ENCODE assay signal across 12 cellular contexts in genomic region chr12:47378222-47378582, GRCh38.
DNase-seq lines count a peak whose midpoint lies in the region; ATAC-seq and TF ChIP-seq lines count a peak whose summit lies in the region.
"Had no signal": no experiment of that assay in that cellular context is flagged by ENCODE, and none has a peak within 500 bp of the region (broad histone marks: within the 10 kb centered on the region; RNA-seq: fewer than 3 reads in every experiment).

No MANE protein-coding gene starts in this region.

- H3K4me1 ChIP-seq in Loucy (ENCODE audit: insufficient read depth, low read length, poor library complexity, severe bottlenecking) (peaks cover 9% of the 10 kb centered on the region), heart right ventricle (peaks cover 0 to 25% (median 18%) of the 10 kb centered on the region in 9 donors), smooth muscle cell (ENCODE audit: low read depth) (peaks cover 2% of the 10 kb centered on the region)
- H3K4me1 ChIP-seq: Caco-2, SJCRH30 had no signal

- H3K4me1 Mint-ChIP-seq in activated naive CD8-positive, alpha-beta T cell treated with anti-CD3 and anti-CD28 coated beads for 36 hours = peaks cover 37% of the 10 kb centered on the region
- H3K4me1 Mint-ChIP-seq in glutamatergic neuron (ENCODE audit: low read depth, unreplicated experiment) = no peaks in the 10 kb centered on the region

- peaks cover 46% of the 10 kb centered on the region for H3K36me3 Mint-ChIP-seq in activated naive CD8-positive, alpha-beta T cell treated with anti-CD3 and anti-CD28 coated beads for 36 hours
- H3K36me3 Mint-ChIP-seq in glutamatergic neuron (ENCODE audit: unreplicated experiment) = no peaks in the 10 kb centered on the region

- intact Hi-C loops in heart right ventricle (cut with DNase I) = loop anchor here in 1 of 10 donors (10.0 kb wide), 1 partner anchor 293 kb away; no protein-coding TSS in a partner anchor

- H3K27me3 Mint-ChIP-seq in activated naive CD8-positive, alpha-beta T cell treated with anti-CD3 and anti-CD28 coated beads for 36 hours = no peaks in the 10 kb centered on the region
- no peaks in the 10 kb centered on the region for H3K27me3 Mint-ChIP-seq in glutamatergic neuron (ENCODE audit: unreplicated experiment)
- H3K27me3 Mint-ChIP-seq: activated naive CD8-positive, alpha-beta T cell treated with anti-CD3 and anti-CD28 coated beads, Interleukin-2, amount 10 ng/mL, durations not matched to agents 7 days and 5 days had no signal

- H3K9me3 Mint-ChIP-seq in activated naive CD8-positive, alpha-beta T cell treated with anti-CD3 and anti-CD28 coated beads for 36 hours = peaks cover 47% of the 10 kb centered on the region
- H3K9me3 Mint-ChIP-seq in glutamatergic neuron (ENCODE audit: unreplicated experiment) = no peaks in the 10 kb centered on the region

- peak in 2 of 8 donors; percentile 5 to 26 for ATAC-seq in heart right ventricle

- H3K27me3 ChIP-seq in Loucy (ENCODE audit: insufficient read depth, low read length, poor library complexity, severe bottlenecking) (no peaks in the 10 kb centered on the region), heart right ventricle (no peaks in the 10 kb centered on the region), smooth muscle cell (ENCODE audit: low read depth) (no peaks in the 10 kb centered on the region)
- H3K27me3 ChIP-seq: SJCRH30 had no signal

- H3K27ac Mint-ChIP-seq in activated naive CD8-positive, alpha-beta T cell treated with anti-CD3 and anti-CD28 coated beads for 36 hours = peak overlapping the region; percentile 7
- no peak overlapping the region for H3K27ac Mint-ChIP-seq in glutamatergic neuron (ENCODE audit: unreplicated experiment)

- H3K4me3 ChIP-seq in Loucy (ENCODE audit: low read length, poor library complexity, severe bottlenecking) (no peak overlapping the region), heart right ventricle (no peak overlapping the region), smooth muscle cell (no peak overlapping the region)
- H3K4me3 ChIP-seq: SJCRH30 had no signal

- no peak overlapping the region for H3K4me3 Mint-ChIP-seq in activated naive CD8-positive, alpha-beta T cell treated with anti-CD3 and anti-CD28 coated beads for 36 hours
- no peak overlapping the region for H3K4me3 Mint-ChIP-seq in glutamatergic neuron (ENCODE audit: unreplicated experiment)
- H3K4me3 Mint-ChIP-seq: activated naive CD8-positive, alpha-beta T cell treated with anti-CD3 and anti-CD28 coated beads, Interleukin-2, amount 10 ng/mL, durations not matched to agents 7 days and 5 days had no signal

- H3K4me2 ChIP-seq in Loucy (ENCODE audit: low read depth, low read length, poor library complexity, severe bottlenecking) (no peak overlapping the region), smooth muscle cell (peak overlapping the region; percentile 62)

- H3K9ac ChIP-seq in Loucy (ENCODE audit: low read depth, low read length, poor library complexity, severe bottlenecking) (no peak overlapping the region), smooth muscle cell (ENCODE audit: low read depth) (peak overlapping the region; percentile 44)

- H2AFZ ChIP-seq in Loucy (ENCODE audit: low read length) = peak overlapping the region; percentile 64
- H2AFZ ChIP-seq in smooth muscle cell (ENCODE audit: low read depth) = no peak overlapping the region

- no peaks in the 10 kb centered on the region for H3F3A ChIP-seq in Loucy (ENCODE audit: low read depth)
- peaks cover 21% of the 10 kb centered on the region for H3F3A ChIP-seq in smooth muscle cell (ENCODE audit: low read depth)

- WGBS in heart right ventricle, 2 donors = 69 to 78% methylated on average over 3 of the region's 3 CpGs
- WGBS in smooth muscle cell (ENCODE audit: low lambda C conversion rate) = 78% methylated on average over 3 of the region's 3 CpGs

- H3K36me3 ChIP-seq in Loucy (ENCODE audit: insufficient read depth, low read length) = no peaks in the 10 kb centered on the region
- no peaks in the 10 kb centered on the region for H3K36me3 ChIP-seq in heart right ventricle
- no peaks in the 10 kb centered on the region for H3K36me3 ChIP-seq in smooth muscle cell (ENCODE audit: low read depth)
- H3K36me3 ChIP-seq: SJCRH30 had no signal

- peak overlapping the region in 8 of 10 donors; percentile 2 to 74 (median 59) for H3K27ac ChIP-seq in heart right ventricle
- H3K27ac ChIP-seq in smooth muscle cell (ENCODE audit: low read depth) = peak overlapping the region; percentile 84
- H3K27ac ChIP-seq: SJCRH30 had no signal

- no peaks in the 10 kb centered on the region for H3K9me2 ChIP-seq in Loucy (replicated peaks; ENCODE audit: low read depth, low read length)

- TF ChIP-seq CTCF in Loucy (conservative IDR thresholded peaks at IDR 0.05; ENCODE audit: low read length) (no peak), heart right ventricle (IDR thresholded peaks at IDR 0.05) (no peak), smooth muscle cell (IDR thresholded peaks at IDR 0.05; ENCODE audit: borderline replicate concordance, insufficient read depth, poor library complexity, severe bottlenecking) (no peak), glutamatergic neuron (IDR thresholded peaks at IDR 0.05; ENCODE audit: partially characterized antibody, unreplicated experiment) (no peak)

- H4K20me1 ChIP-seq in Loucy (ENCODE audit: insufficient read depth, low read length, poor library complexity, severe bottlenecking) (no peaks in the 10 kb centered on the region), smooth muscle cell (ENCODE audit: low read depth) (no peaks in the 10 kb centered on the region)

- no peaks in the 10 kb centered on the region for H3K9me3 ChIP-seq in Loucy (ENCODE audit: insufficient read depth, low read depth, low read length)
- H3K9me3 ChIP-seq in heart right ventricle = peaks cover 0 to 26% (median 0%) of the 10 kb centered on the region in 11 donors
- H3K9me3 ChIP-seq in smooth muscle cell (replicated peaks; ENCODE audit: low read depth) = no peaks in the 10 kb centered on the region
- H3K9me3 ChIP-seq: Caco-2, SJCRH30 had no signal

- H3K79me2 ChIP-seq in Loucy (ENCODE audit: insufficient read depth, low read length) (no peaks in the 10 kb centered on the region), smooth muscle cell (ENCODE audit: low read depth) (no peaks in the 10 kb centered on the region)

- no peak for DNase-seq in activated naive CD8-positive, alpha-beta T cell treated with anti-CD3 and anti-CD28 coated beads for 36 hours
- DNase-seq in heart right ventricle = no peak
- no peak for DNase-seq in smooth muscle cell (lab: John Stamatoyannopoulos, UW; ENCODE audit: unreplicated experiment)
- no peak for DNase-seq in GDM1 (lab: John Stamatoyannopoulos, UW)
- no peak for DNase-seq in NCI-H748 (lab: John Stamatoyannopoulos, UW; ENCODE audit: unreplicated experiment)
- no peak for DNase-seq in glutamatergic neuron
- DNase-seq: activated naive CD8-positive, alpha-beta T cell treated with anti-CD3 and anti-CD28 coated beads, Interleukin-2, amount 10 ng/mL, durations not matched to agents 7 days and 5 days; Caco-2; effector CD4-positive, alpha-beta T cell; NCI-H524 treated with DMSO at 0.1 percent for 48 hours had no signal
